ENCODE assay signal across 1 cellular context in the genomic region with DNA sequence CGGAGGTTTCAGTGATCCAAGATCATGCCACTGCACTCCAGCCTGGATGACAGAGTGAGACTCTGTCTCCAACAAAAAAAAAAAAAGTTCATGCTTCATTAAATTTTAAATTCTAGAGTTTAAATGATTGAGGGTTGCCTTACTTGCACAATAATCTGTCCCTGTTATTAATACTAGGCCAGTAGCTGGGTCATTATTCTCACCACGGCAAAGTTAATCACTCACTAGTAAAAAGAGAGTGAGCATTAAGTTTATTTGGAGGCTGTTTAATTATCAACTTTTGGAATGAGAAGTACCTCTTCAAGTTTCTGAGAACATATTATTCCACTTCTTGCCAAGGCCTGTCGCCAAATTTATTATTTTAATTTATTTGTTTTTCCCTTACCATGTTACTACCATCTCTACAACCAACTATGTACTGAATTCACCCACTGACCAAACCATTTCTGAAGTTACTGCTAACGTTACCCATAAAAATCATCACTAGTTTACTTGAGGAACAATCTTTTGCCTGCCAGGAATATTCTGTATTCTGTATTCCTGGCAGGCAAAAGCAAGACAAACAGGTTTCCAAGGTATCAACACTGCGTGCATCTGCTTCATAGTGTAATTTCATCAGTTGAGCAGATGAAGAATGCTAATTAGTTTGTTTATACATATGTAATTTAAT.
TF ChIP-seq lines count a peak whose summit lies in the region.

No MANE protein-coding gene starts in this region.

TF ChIP-seq in HepG2, 621 proteins besides CTCF, POLR2A, EP300 and RAD21:
- no peak for TF ChIP-seq NFRKB (IDR thresholded peaks at IDR 0.05)
- no peak for TF ChIP-seq ZNF564 (CRISPR knock-in tag; IDR thresholded peaks at IDR 0.05)
- no peak for TF ChIP-seq ZHX2 (IDR thresholded peaks at IDR 0.05; ENCODE audit: low read depth)
- TF ChIP-seq ZHX2 (CRISPR knock-in tag; IDR thresholded peaks at IDR 0.05; ENCODE audit: borderline replicate concordance), result no peak
- no peak for TF ChIP-seq ZNF546 (CRISPR knock-in tag; conservative IDR thresholded peaks at IDR 0.05)
- no peak for TF ChIP-seq ZNF720 (CRISPR knock-in tag; IDR thresholded peaks at IDR 0.05)
- no peak for TF ChIP-seq ZNF281 (CRISPR knock-in tag; IDR thresholded peaks at IDR 0.05; ENCODE audit: borderline replicate concordance)
- TF ChIP-seq ATRX (CRISPR knock-in tag; IDR thresholded peaks at IDR 0.05; ENCODE audit: borderline replicate concordance), result no peak
- TF ChIP-seq ZNF75D (CRISPR knock-in tag; IDR thresholded peaks at IDR 0.05; ENCODE audit: borderline replicate concordance), result no peak
- TF ChIP-seq RBM22 (optimal IDR thresholded peaks at IDR 0.05; ENCODE audit: low read length), result no peak
- TF ChIP-seq ZNF607 (CRISPR knock-in tag; IDR thresholded peaks at IDR 0.05; ENCODE audit: borderline replicate concordance), result no peak
